ENCODE assay signal across 17 cellular contexts in the genomic region with DNA sequence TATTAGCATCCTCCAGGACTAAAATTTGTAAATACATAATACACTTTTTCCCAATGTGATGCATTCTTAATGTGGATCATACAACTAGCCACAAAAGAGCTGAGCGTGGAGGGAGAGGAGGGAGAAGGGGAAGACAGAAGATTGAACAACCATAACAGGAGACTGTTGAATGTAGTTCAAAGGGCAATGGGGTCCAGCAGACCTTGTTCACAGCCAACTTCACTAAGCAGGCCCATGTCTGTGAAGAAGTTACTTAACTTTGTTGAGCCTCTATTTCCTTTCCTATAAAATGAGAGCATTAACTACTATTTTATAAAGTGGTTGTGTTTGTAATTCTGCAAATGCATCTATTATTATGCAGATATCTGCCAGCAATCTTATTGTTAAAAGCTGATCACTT.
"Had no signal": no experiment of that assay in that cellular context is flagged by ENCODE, and none has a peak within 500 bp of the region (broad histone marks: within the 10 kb centered on the region; RNA-seq: fewer than 3 reads in every experiment).

No MANE protein-coding gene starts in this region.

- H3K27ac Mint-ChIP-seq: naive thymus-derived CD8-positive, alpha-beta T cell; stimulated activated effector memory CD8-positive, alpha-beta T cell treated with anti-CD3 and anti-CD28 coated beads, Interleukin-12 subunit alpha, Interleukin-12 subunit beta, amount 100 ng/mL, for 72 hours had no signal

- H3K27me3 ChIP-seq: dorsolateral prefrontal cortex, heart left ventricle, neutrophil, testis, tibial nerve had no signal

- H3K9me3 Mint-ChIP-seq: naive thymus-derived CD8-positive, alpha-beta T cell; stimulated activated effector memory CD8-positive, alpha-beta T cell treated with anti-CD3 and anti-CD28 coated beads, Interleukin-12 subunit alpha, Interleukin-12 subunit beta, amount 100 ng/mL, for 72 hours had no signal

- H3K27me3 Mint-ChIP-seq: naive thymus-derived CD8-positive, alpha-beta T cell had no signal

- H3K36me3 ChIP-seq: heart left ventricle, neutrophil, tibial nerve had no signal

- H3K4me1 ChIP-seq: testis had no signal

- DNase-seq: cerebellar nuclear complex; dorsolateral prefrontal cortex; effector CD8-positive, alpha-beta T cell; foreskin melanocyte; heart left ventricle; hypothalamus; kidney glomerular epithelial cell; mammary epithelial cell; naive thymus-derived CD8-positive, alpha-beta T cell; posterior cingulate gyrus; stimulated activated CD4-positive, alpha-beta T cell treated with anti-CD3 and anti-CD28 coated beads, Interleukin-4, amount 100 ng/mL, for 1 hour; stimulated activated CD8-positive, alpha-beta memory T cell treated with anti-CD3 and anti-CD28 coated beads, Interleukin-4, amount 100 ng/mL, for 48 hours; stimulated activated naive CD8-positive, alpha-beta T cell treated with anti-CD3 and anti-CD28 coated beads, Interleukin-15, Interleukin-2, amounts not matched to agents 100 U/mL and 50 U/mL, for 24 hours; testis had no signal

- H3K9me3 ChIP-seq: heart left ventricle, neutrophil, testis, tibial nerve had no signal

- H3K36me3 Mint-ChIP-seq: stimulated activated effector memory CD8-positive, alpha-beta T cell treated with anti-CD3 and anti-CD28 coated beads, Interleukin-12 subunit alpha, Interleukin-12 subunit beta, amount 100 ng/mL, for 72 hours had no signal

- H3K27ac ChIP-seq: neutrophil, testis had no signal

- H3K4me3 ChIP-seq: dorsolateral prefrontal cortex, heart left ventricle, testis, tibial nerve had no signal

- H3K4me3 Mint-ChIP-seq: naive thymus-derived CD8-positive, alpha-beta T cell; stimulated activated effector memory CD8-positive, alpha-beta T cell treated with anti-CD3 and anti-CD28 coated beads, Interleukin-12 subunit alpha, Interleukin-12 subunit beta, amount 100 ng/mL, for 72 hours had no signal
